ENCODE assay signal across 8 cellular contexts in genomic region chr17:62064029-62064790, GRCh38. TPM values are rescaled to one million over a fixed set of nuclear protein-coding genes. Genes with fewer than 3 reads are reported as not detected.
DNase-seq lines count a peak whose midpoint lies in the region; ATAC-seq lines count a peak whose summit lies in the region.

No MANE protein-coding gene starts in this region.

- peak; percentile 29 for DNase-seq in activated CD4-positive, alpha-beta T cell treated with anti-CD3 and anti-CD28 coated beads, Interleukin-2, amount 10 ng/mL, durations not matched to agents 7 days and 5 days
- no peak for DNase-seq in activated CD4-positive, alpha-beta T cell treated with anti-CD3 and anti-CD28 coated beads, Interleukin-2, amount 50 U/mL, for 4 hours
- peak; percentile 71 for DNase-seq in RKO (ENCODE audit: low spot score)
- no peak for DNase-seq in effector memory CD4-positive, alpha-beta T cell
- peak in 3 of 10 donors; percentile 21 to 33 (median 25) for DNase-seq in naive thymus-derived CD8-positive, alpha-beta T cell
- no peak for DNase-seq in NCI-H345 treated with DMSO at 0.1 percent for 48 hours (lab: John Stamatoyannopoulos, UW; ENCODE audit: unreplicated experiment)

- H3K27me3 Mint-ChIP-seq in activated CD4-positive, alpha-beta T cell treated with anti-CD3 and anti-CD28 coated beads, Interleukin-2, amount 10 ng/mL, durations not matched to agents 7 days and 5 days = no peaks in the 10 kb centered on the region
- no peaks in the 10 kb centered on the region for H3K27me3 Mint-ChIP-seq in naive thymus-derived CD8-positive, alpha-beta T cell

- ATAC-seq in naive thymus-derived CD8-positive, alpha-beta T cell = peak in 1 of 2 donors; percentile 1
- ATAC-seq in GM19035 (IDR thresholded peaks at IDR 0.05; ENCODE audit: unreplicated experiment) = no peak
- no peak for ATAC-seq in HG03095 (IDR thresholded peaks at IDR 0.05; ENCODE audit: unreplicated experiment)

- no peaks in the 10 kb centered on the region for H3K9me3 Mint-ChIP-seq in activated CD4-positive, alpha-beta T cell treated with anti-CD3 and anti-CD28 coated beads, Interleukin-2, amount 10 ng/mL, durations not matched to agents 7 days and 5 days
- H3K9me3 Mint-ChIP-seq in naive thymus-derived CD8-positive, alpha-beta T cell = no peaks in the 10 kb centered on the region

- peak overlapping the region; percentile 86 for H3K4me3 ChIP-seq in effector memory CD4-positive, alpha-beta T cell (ENCODE audit: insufficient read depth, low read depth, low read length, poor library complexity, severe bottlenecking)

- H3K27me3 ChIP-seq in effector memory CD4-positive, alpha-beta T cell (replicated peaks; ENCODE audit: control insufficient read depth, insufficient read depth, low read length, poor library complexity, severe bottlenecking) = no peaks in the 10 kb centered on the region

- H3K4me1 ChIP-seq in effector memory CD4-positive, alpha-beta T cell (ENCODE audit: control insufficient read depth, insufficient read depth, low read length, poor library complexity, severe bottlenecking) = no peaks in the 10 kb centered on the region

- peak overlapping the region; percentile 77 for H3K27ac ChIP-seq in effector memory CD4-positive, alpha-beta T cell (ENCODE audit: insufficient read depth, low read length, poor library complexity, severe bottlenecking)

- H3K4me3 Mint-ChIP-seq in activated CD4-positive, alpha-beta T cell treated with anti-CD3 and anti-CD28 coated beads, Interleukin-2, amount 10 ng/mL, durations not matched to agents 7 days and 5 days = peak overlapping the region; percentile 84
- H3K4me3 Mint-ChIP-seq in naive thymus-derived CD8-positive, alpha-beta T cell = peak overlapping the region; percentile 85 to 99 (median 95)

- H3K27ac Mint-ChIP-seq in activated CD4-positive, alpha-beta T cell treated with anti-CD3 and anti-CD28 coated beads, Interleukin-2, amount 10 ng/mL, durations not matched to agents 7 days and 5 days = peak overlapping the region; percentile 91
- H3K27ac Mint-ChIP-seq in naive thymus-derived CD8-positive, alpha-beta T cell = peak overlapping the region; percentile 90 to 99 (median 94)

- H3K4me1 Mint-ChIP-seq in activated CD4-positive, alpha-beta T cell treated with anti-CD3 and anti-CD28 coated beads, Interleukin-2, amount 10 ng/mL, durations not matched to agents 7 days and 5 days = peaks cover 36% of the 10 kb centered on the region
- peaks cover 25 to 49% (median 44%) of the 10 kb centered on the region in 4 donors for H3K4me1 Mint-ChIP-seq in naive thymus-derived CD8-positive, alpha-beta T cell

- peaks cover 26% of the 10 kb centered on the region for H3K36me3 Mint-ChIP-seq in activated CD4-positive, alpha-beta T cell treated with anti-CD3 and anti-CD28 coated beads, Interleukin-2, amount 10 ng/mL, durations not matched to agents 7 days and 5 days (ENCODE audit: low read depth)
- peaks cover 0 to 30% (median 5%) of the 10 kb centered on the region in 3 donors for H3K36me3 Mint-ChIP-seq in naive thymus-derived CD8-positive, alpha-beta T cell

- POLR2A ChIA-PET in activated CD4-positive, alpha-beta T cell treated with anti-CD3 and anti-CD28 coated beads, Interleukin-2, amount 10 ng/mL, durations not matched to agents 7 days and 5 days (lab: Charles Lee) = no interaction called here
- POLR2A ChIA-PET in naive thymus-derived CD8-positive, alpha-beta T cell (lab: Charles Lee) = interaction anchor here (0.6 to 0.8 kb wide), 2 partner anchors 12 to 162 kb away, joined by 3 read pairs; no protein-coding TSS in a partner anchor

- CTCF ChIA-PET in activated CD4-positive, alpha-beta T cell treated with anti-CD3 and anti-CD28 coated beads, Interleukin-2, amount 10 ng/mL, durations not matched to agents 7 days and 5 days (lab: Charles Lee) = no interaction called here

- H3K36me3 ChIP-seq in effector memory CD4-positive, alpha-beta T cell (ENCODE audit: control insufficient read depth, insufficient read depth, low read length) = no peaks in the 10 kb centered on the region

- no peaks in the 10 kb centered on the region for H3K9me3 ChIP-seq in effector memory CD4-positive, alpha-beta T cell (ENCODE audit: control insufficient read depth, low read length)

RNA-seq across cellular contexts. Expression of gene MED13, which starts 0.9 kb away (rescaled TPM):
- 10 to 100 TPM; 52.5 to 65.4 TPM for total RNA-seq in activated CD4-positive, alpha-beta T cell treated with anti-CD3 and anti-CD28 coated beads, Interleukin-2, amount 10 ng/mL, durations not matched to agents 7 days and 5 days
- total RNA-seq in naive thymus-derived CD8-positive, alpha-beta T cell = 10 to 100 TPM; 70.1 to 82.4 TPM
- polyA plus RNA-seq in naive thymus-derived CD8-positive, alpha-beta T cell = 1 to 10 TPM; 2.1 to 3.7 (median 3.1) TPM

Comparison
In these comparisons a context has a peak if more than half of its experiments do, and no peak if none do; other contexts are left out.
1. DNase-seq: peak in activated CD4-positive, alpha-beta T cell treated with anti-CD3 and anti-CD28 coated beads, Interleukin-2, amount 10 ng/mL, durations not matched to agents 7 days and 5 days (single experiment) and RKO (single experiment); none in activated CD4-positive, alpha-beta T cell treated with anti-CD3 and anti-CD28 coated beads, Interleukin-2, amount 50 U/mL, for 4 hours (0 of 2), effector memory CD4-positive, alpha-beta T cell (0 of 3) and NCI-H345 treated with DMSO at 0.1 percent for 48 hours (single experiment).